In genomic region chr12:113751513-113751912, GRCh38 we compare ENCODE assay signal across 33 cellular contexts.
DNase-seq lines count a peak whose midpoint lies in the region; ATAC-seq, FAIRE-seq and TF ChIP-seq lines count a peak whose summit lies in the region.
"Had no signal": no experiment of that assay in that cellular context is flagged by ENCODE, and none has a peak within 500 bp of the region (broad histone marks: within the 10 kb centered on the region; RNA-seq: fewer than 3 reads in every experiment).

No MANE protein-coding gene starts in this region.

- TF ChIP-seq EP300 in HepG2 (IDR thresholded peaks at IDR 0.05; ENCODE audit: low read depth in 2 of 2, low read length in 2 of 2) (no peak), HepG2 (CRISPR knock-in tag; IDR thresholded peaks at IDR 0.05; ENCODE audit: borderline replicate concordance) (no peak)

- H3K27ac ChIP-seq in HepG2 (ENCODE audit: extremely low read length, insufficient read depth, low read length) (no peak overlapping the region), right lobe of liver (no peak overlapping the region), GM23338 (ENCODE audit: low read depth) (no peak overlapping the region)
- H3K27ac ChIP-seq: 22Rv1; A549; BLaER1; BLaER1 treated with 17β-estradiol and CSF1 and Interleukin-3, amounts not matched to agents 10 nM and 100 nM; C4-2B had no signal

- no peak overlapping the region for H3K4me3 ChIP-seq in HepG2 (replicated peaks in 1 of 3; ENCODE audit: insufficient read depth in 1 of 3, low read depth in 2 of 3, low read length in 3 of 3)
- H3K4me3 ChIP-seq in right lobe of liver = no peak overlapping the region
- H3K4me3 ChIP-seq in GM23338 = no peak overlapping the region
- H3K4me3 ChIP-seq: A549; BLaER1; BLaER1 treated with 17β-estradiol and CSF1 and Interleukin-3, amounts not matched to agents 10 nM and 100 nM had no signal

- TF ChIP-seq CTCF in HepG2 (CRISPR knock-in tag; IDR thresholded peaks at IDR 0.05) (no peak), right lobe of liver (IDR thresholded peaks at IDR 0.05) (no peak), GM23338 (conservative IDR thresholded peaks at IDR 0.05; ENCODE audit: low read depth in 2 of 2) (no peak)

- H3K4me3 Mint-ChIP-seq in GM23338 = no peak overlapping the region
- H3K4me3 Mint-ChIP-seq: B cell; CD14-positive monocyte; CD4-positive, alpha-beta memory T cell; CD4-positive, alpha-beta T cell; CD4-positive, CD25-positive, alpha-beta regulatory T cell; CD8-positive, alpha-beta memory T cell; CD8-positive, alpha-beta T cell had no signal

- POLR2A ChIA-PET in HepG2 (lab: Yijun Ruan, JAX) = no interaction called here

- no peak overlapping the region for H3K9ac ChIP-seq in HepG2 (ENCODE audit: insufficient read depth, low read depth, low read length)
- H3K9ac ChIP-seq: BLaER1; BLaER1 treated with 17β-estradiol and CSF1 and Interleukin-3, amounts not matched to agents 10 nM and 100 nM had no signal

- no peak for DNase-seq in HepG2 (ENCODE audit: low spot score)
- DNase-seq in right lobe of liver = no peak
- no peak for DNase-seq in GM23338 (ENCODE audit: low spot score)
- no peak for DNase-seq in NCI-H2196 treated with DMSO at 0.1 percent for 48 hours (lab: John Stamatoyannopoulos, UW; ENCODE audit: unreplicated experiment)
- DNase-seq: 8988T; ACHN; AML-193; BE2C; C1 segment of cervical spinal cord; Caco-2; Calu3; CD4-positive, alpha-beta memory T cell; CD4-positive, alpha-beta T cell; CD4-positive, CD25-positive, alpha-beta regulatory T cell; CD8-positive, alpha-beta memory T cell; CD8-positive, alpha-beta T cell; COR-L47; DMS 273 treated with DMSO at 0.1 percent for 48 hours; DMS153; DMS53; DMS79; DMS79 treated with DMSO at 0.1 percent for 48 hours; DND-41; EL had no signal

- H3K4me1 Mint-ChIP-seq in GM23338 = no peaks in the 10 kb centered on the region
- H3K4me1 Mint-ChIP-seq: B cell; CD14-positive monocyte; CD4-positive, alpha-beta memory T cell; CD4-positive, CD25-positive, alpha-beta regulatory T cell; CD8-positive, alpha-beta memory T cell had no signal

- no peaks in the 10 kb centered on the region for H3K4me1 ChIP-seq in HepG2 (ENCODE audit: insufficient read depth, low read length)
- no peaks in the 10 kb centered on the region for H3K4me1 ChIP-seq in right lobe of liver
- H3K4me1 ChIP-seq in GM23338 (ENCODE audit: insufficient read depth) = no peaks in the 10 kb centered on the region
- H3K4me1 ChIP-seq: A549, BE2C, Caco-2 had no signal

- no peaks in the 10 kb centered on the region for H3K9me2 ChIP-seq in GM23338 (ENCODE audit: insufficient read depth)

- no peak overlapping the region for H3K27ac Mint-ChIP-seq in GM23338
- H3K27ac Mint-ChIP-seq: B cell; CD14-positive monocyte; CD4-positive, alpha-beta memory T cell; CD4-positive, alpha-beta T cell; CD4-positive, CD25-positive, alpha-beta regulatory T cell; CD8-positive, alpha-beta memory T cell; CD8-positive, alpha-beta T cell had no signal

- 90% methylated on average over 2 of the region's 2 CpGs for WGBS in HepG2 (ENCODE audit: low lambda C conversion rate)
- 67% methylated on average over 2 of the region's 2 CpGs for WGBS in right lobe of liver (ENCODE audit: insufficient coverage, low coverage, low lambda C conversion rate, missing lambda C conversion rate)

- no peak for TF ChIP-seq POLR2A in HepG2 (IDR thresholded peaks at IDR 0.05; ENCODE audit: insufficient read depth in 1 of 2, low read depth in 2 of 2, low read length in 2 of 2)
- no peak for TF ChIP-seq POLR2A in right lobe of liver (IDR thresholded peaks at IDR 0.05)

- H3F3A ChIP-seq in GM23338 (replicated peaks; ENCODE audit: low read depth) = no peaks in the 10 kb centered on the region

- ATAC-seq in HepG2 (no peak), right lobe of liver (no peak), GM23338 (no peak)
- ATAC-seq: A549; CD8-positive, alpha-beta T cell had no signal

- H4K20me1 ChIP-seq in HepG2 (ENCODE audit: insufficient read depth, low read length) (no peaks in the 10 kb centered on the region), GM23338 (replicated peaks; ENCODE audit: insufficient read depth) (no peaks in the 10 kb centered on the region)
- H4K20me1 ChIP-seq: BLaER1; BLaER1 treated with 17β-estradiol and CSF1 and Interleukin-3, amounts not matched to agents 10 nM and 100 nM had no signal

- H3K79me2 ChIP-seq in HepG2 (ENCODE audit: insufficient read depth, low read length) (no peaks in the 10 kb centered on the region), GM23338 (replicated peaks; ENCODE audit: insufficient read depth) (no peaks in the 10 kb centered on the region)

- no TSS peak for BruUV-seq in HepG2 (replicated peaks; lab: Mats Ljungman, UMichigan)

- no peaks in the 10 kb centered on the region for H3K36me3 ChIP-seq in HepG2 (replicated peaks in 1 of 2; ENCODE audit: control insufficient read depth in 1 of 2, insufficient read depth in 2 of 2, low read length in 2 of 2)
- H3K36me3 ChIP-seq in right lobe of liver = no peaks in the 10 kb centered on the region
- no peaks in the 10 kb centered on the region for H3K36me3 ChIP-seq in GM23338 (ENCODE audit: insufficient read depth)
- H3K36me3 ChIP-seq: BE2C; BLaER1; BLaER1 treated with 17β-estradiol and CSF1 and Interleukin-3, amounts not matched to agents 10 nM and 100 nM had no signal

- intact Hi-C loops in HepG2 (cut with micrococcal nuclease; ENCODE audit: unreplicated experiment) (no loop called here), right lobe of liver (cut with DNase I) (no loop called here)

- H3K27me3 ChIP-seq in HepG2 (ENCODE audit: control insufficient read depth in 1 of 2, insufficient read depth in 2 of 2, low read length in 2 of 2) = no peaks in the 10 kb centered on the region
- H3K27me3 ChIP-seq in right lobe of liver = no peaks in the 10 kb centered on the region
- H3K27me3 ChIP-seq in GM23338 (ENCODE audit: insufficient read depth) = peaks cover 18% of the 10 kb centered on the region; the same call in 1 of the 2 replicates
- H3K27me3 ChIP-seq: BE2C; BLaER1; BLaER1 treated with 17β-estradiol and CSF1 and Interleukin-3, amounts not matched to agents 10 nM and 100 nM had no signal

- no peak for FAIRE-seq in HepG2 (lab: Jason Lieb, UNC)
- FAIRE-seq: A204.1, A549, D721Med had no signal

- in situ Hi-C loops in HepG2 (cut with HindIII; ENCODE audit: extremely low pct_ligation_motif_present, low pct_unique_long_range_greater_than_20kb) = no loop called here

- TF ChIP-seq RAD21 in HepG2 (CRISPR knock-in tag; IDR thresholded peaks at IDR 0.05) = no peak

- peaks cover 23% of the 10 kb centered on the region for H3K27me3 Mint-ChIP-seq in GM23338 (ENCODE audit: insufficient read depth, low read depth, poor library complexity)

- H3K4me2 ChIP-seq in HepG2 (ENCODE audit: low read depth, low read length) (no peak overlapping the region), GM23338 (no peak overlapping the region)
- H3K4me2 ChIP-seq: A549; BLaER1; BLaER1 treated with 17β-estradiol and CSF1 and Interleukin-3, amounts not matched to agents 10 nM and 100 nM had no signal

- H2AFZ ChIP-seq in HepG2 (ENCODE audit: low read length) (no peak overlapping the region), GM23338 (no peak overlapping the region)

- H3K36me3 Mint-ChIP-seq in GM23338 (ENCODE audit: low read depth) = peaks cover 12% of the 10 kb centered on the region; the same call in 2 of the 3 replicates
- H3K36me3 Mint-ChIP-seq: CD14-positive monocyte; CD4-positive, alpha-beta memory T cell; CD4-positive, CD25-positive, alpha-beta regulatory T cell; CD8-positive, alpha-beta T cell had no signal

- CTCF ChIA-PET in HepG2 (lab: Yijun Ruan, JAX; ENCODE audit: low intra/inter-chr PET ratio, low total read pairs) = no interaction called here

- H3K9me3 ChIP-seq in HepG2 (ENCODE audit: low read length) = no peaks in the 10 kb centered on the region
- H3K9me3 ChIP-seq in right lobe of liver = no peaks in the 10 kb centered on the region
- H3K9me3 ChIP-seq: BE2C; BLaER1; BLaER1 treated with 17β-estradiol and CSF1 and Interleukin-3, amounts not matched to agents 10 nM and 100 nM had no signal

- peaks cover 26% of the 10 kb centered on the region for H3K9me3 Mint-ChIP-seq in GM23338
- H3K9me3 Mint-ChIP-seq: CD4-positive, alpha-beta memory T cell; CD4-positive, alpha-beta T cell; CD8-positive, alpha-beta T cell had no signal

TF ChIP-seq in HepG2, 621 proteins besides CTCF, POLR2A, EP300 and RAD21:
- no peak for TF ChIP-seq BRCA1 (CRISPR knock-in tag; IDR thresholded peaks at IDR 0.05)
- no peak for TF ChIP-seq MIXL1 (CRISPR knock-in tag; IDR thresholded peaks at IDR 0.05)
- peak; percentile 98 for TF ChIP-seq ZNF331 (CRISPR knock-in tag; IDR thresholded peaks at IDR 0.05)

TF ChIP-seq in GM23338, 12 proteins besides CTCF, POLR2A, EP300 and RAD21:
- TF ChIP-seq EZH2 (IDR thresholded peaks at IDR 0.05; ENCODE audit: low read depth, unreplicated experiment) (no peak), ZNF331 (CRISPR knock-in tag; IDR thresholded peaks at IDR 0.05; ENCODE audit: low read depth) (peak; percentile 86)
